In genomic region chr3:40170395-40170794, GRCh38 we compare ENCODE assay signal across 11 cellular contexts.
DNase-seq lines count a peak whose midpoint lies in the region; ATAC-seq and TF ChIP-seq lines count a peak whose summit lies in the region.
"Had no signal": no experiment of that assay in that cellular context is flagged by ENCODE, and none has a peak within 500 bp of the region (broad histone marks: within the 10 kb centered on the region; RNA-seq: fewer than 3 reads in every experiment).

No MANE protein-coding gene starts in this region.

- peaks cover 14% of the 10 kb centered on the region for H3K4me1 ChIP-seq in left ventricle myocardium inferior
- no peaks in the 10 kb centered on the region for H3K4me1 ChIP-seq in CD4-positive, alpha-beta memory T cell (ENCODE audit: insufficient read depth, low read length)

- DNase-seq in effector memory CD8-positive, alpha-beta T cell, result no peak
- DNase-seq in DMS53 (lab: John Stamatoyannopoulos, UW), result no peak
- DNase-seq in NCI-H187 treated with DMSO at 0.1 percent for 48 hours (lab: John Stamatoyannopoulos, UW), result no peak
- no peak for DNase-seq in left ventricle myocardium inferior
- DNase-seq in CD4-positive, alpha-beta memory T cell, result no peak

- no peaks in the 10 kb centered on the region for H3K27me3 ChIP-seq in left ventricle myocardium inferior (ENCODE audit: low read depth)
- no peaks in the 10 kb centered on the region for H3K27me3 ChIP-seq in CD4-positive, alpha-beta memory T cell (ENCODE audit: insufficient read depth, low read length)

- H3K9me3 Mint-ChIP-seq in effector memory CD8-positive, alpha-beta T cell, result no peaks in the 10 kb centered on the region
- H3K9me3 Mint-ChIP-seq in CD4-positive, alpha-beta memory T cell, result no peaks in the 10 kb centered on the region
- H3K9me3 Mint-ChIP-seq: stimulated activated naive CD8-positive, alpha-beta T cell treated with anti-CD3 and anti-CD28 coated beads, Interleukin-15, Interleukin-2, amounts not matched to agents 100 ng/mL and 50 ng/mL, for 24 hours had no signal

- H3K36me3 Mint-ChIP-seq in effector memory CD8-positive, alpha-beta T cell (ENCODE audit: insufficient read depth), result no peaks in the 10 kb centered on the region
- H3K36me3 Mint-ChIP-seq in CD4-positive, alpha-beta memory T cell, result no peaks in the 10 kb centered on the region

- H3K9me3 ChIP-seq in left ventricle myocardium inferior (replicated peaks), result no peaks in the 10 kb centered on the region
- no peaks in the 10 kb centered on the region for H3K9me3 ChIP-seq in CD4-positive, alpha-beta memory T cell (ENCODE audit: control insufficient read depth in 1 of 2, low read length in 2 of 2)

- no peak overlapping the region for H3K4me3 Mint-ChIP-seq in effector memory CD8-positive, alpha-beta T cell
- no peak overlapping the region for H3K4me3 Mint-ChIP-seq in CD4-positive, alpha-beta memory T cell
- H3K4me3 Mint-ChIP-seq: stimulated activated naive CD8-positive, alpha-beta T cell treated with anti-CD3 and anti-CD28 coated beads, Interleukin-15, Interleukin-2, amounts not matched to agents 100 ng/mL and 50 ng/mL, for 24 hours had no signal

- H3K27ac Mint-ChIP-seq in effector memory CD8-positive, alpha-beta T cell, result no peak overlapping the region
- peak overlapping the region in 1 of 7 donors; percentile 33 for H3K27ac Mint-ChIP-seq in CD4-positive, alpha-beta memory T cell
- H3K27ac Mint-ChIP-seq: stimulated activated naive CD8-positive, alpha-beta T cell treated with anti-CD3 and anti-CD28 coated beads, Interleukin-15, Interleukin-2, amounts not matched to agents 100 ng/mL and 50 ng/mL, for 24 hours had no signal

- TF ChIP-seq CTCF in left ventricle myocardium inferior (IDR thresholded peaks at IDR 0.05; ENCODE audit: borderline replicate concordance), result no peak

- H3K27ac ChIP-seq in left ventricle myocardium inferior (replicated peaks), result no peak overlapping the region
- no peak overlapping the region for H3K27ac ChIP-seq in CD4-positive, alpha-beta memory T cell (ENCODE audit: low read depth, low read length)
- H3K27ac ChIP-seq: HL-60 had no signal

- peaks cover 3 to 11% of the 10 kb centered on the region in 2 donors for H3K4me1 Mint-ChIP-seq in effector memory CD8-positive, alpha-beta T cell (ENCODE audit: low read depth in 2 of 2)
- H3K4me1 Mint-ChIP-seq in CD4-positive, alpha-beta memory T cell, result peaks cover 0 to 4% (median 3%) of the 10 kb centered on the region in 4 donors

- H3K27me3 Mint-ChIP-seq in effector memory CD8-positive, alpha-beta T cell, result peaks cover 21 to 34% of the 10 kb centered on the region in 2 donors
- peaks cover 11 to 19% of the 10 kb centered on the region in 2 donors for H3K27me3 Mint-ChIP-seq in CD4-positive, alpha-beta memory T cell
- H3K27me3 Mint-ChIP-seq: stimulated activated naive CD8-positive, alpha-beta T cell treated with anti-CD3 and anti-CD28 coated beads, Interleukin-15, Interleukin-2, amounts not matched to agents 100 ng/mL and 50 ng/mL, for 24 hours had no signal

- no peaks in the 10 kb centered on the region for H3K36me3 ChIP-seq in left ventricle myocardium inferior
- H3K36me3 ChIP-seq in CD4-positive, alpha-beta memory T cell (ENCODE audit: insufficient read depth, low read length), result no peaks in the 10 kb centered on the region

- CTCF ChIA-PET in CD4-positive, alpha-beta memory T cell (lab: Charles Lee; ENCODE audit: partially characterized antibody), result interaction anchor here (1.1 to 9.2 kb wide), 2 partner anchors 10 to 21 kb away, joined by 3 to 53 read pairs; no protein-coding TSS in a partner anchor

- ATAC-seq in GM18861 (IDR thresholded peaks at IDR 0.05; ENCODE audit: unreplicated experiment), result peak; percentile 97
- ATAC-seq in GM21447 (IDR thresholded peaks at IDR 0.05; ENCODE audit: unreplicated experiment), result peak; percentile 96
- peak; percentile 95 for ATAC-seq in HG03097 (IDR thresholded peaks at IDR 0.05; ENCODE audit: low FRiP score, unreplicated experiment)
- ATAC-seq in effector memory CD8-positive, alpha-beta T cell (replicated peaks), result peak; percentile 33

- POLR2A ChIA-PET in CD4-positive, alpha-beta memory T cell (lab: Charles Lee; ENCODE audit: partially characterized antibody), result no interaction called here

- H3K4me3 ChIP-seq in left ventricle myocardium inferior, result no peak overlapping the region
- H3K4me3 ChIP-seq in CD4-positive, alpha-beta memory T cell (ENCODE audit: low read length in 2 of 2), result no peak overlapping the region
- H3K4me3 ChIP-seq: smooth muscle cell had no signal

- intact Hi-C loops in left ventricle myocardium inferior (cut with micrococcal nuclease), result loop anchor here (10.0 kb wide), 1 partner anchor 366 kb away; the partner anchor contains the start of gene MYRIP
- intact Hi-C loops in CD4-positive, alpha-beta memory T cell (cut with micrococcal nuclease), result no loop called here

Comparison
In these comparisons a context has a peak if more than half of its experiments do, and no peak if none do; other contexts are left out.
1. ATAC-seq: peak in every context shown above with its lines; median percentile 97 in GM18861; 96 in GM21447; 95 in HG03097; 33 in effector memory CD8-positive, alpha-beta T cell.